Comparison of ENCODE assay signal across 8 cellular contexts in the genomic region with DNA sequence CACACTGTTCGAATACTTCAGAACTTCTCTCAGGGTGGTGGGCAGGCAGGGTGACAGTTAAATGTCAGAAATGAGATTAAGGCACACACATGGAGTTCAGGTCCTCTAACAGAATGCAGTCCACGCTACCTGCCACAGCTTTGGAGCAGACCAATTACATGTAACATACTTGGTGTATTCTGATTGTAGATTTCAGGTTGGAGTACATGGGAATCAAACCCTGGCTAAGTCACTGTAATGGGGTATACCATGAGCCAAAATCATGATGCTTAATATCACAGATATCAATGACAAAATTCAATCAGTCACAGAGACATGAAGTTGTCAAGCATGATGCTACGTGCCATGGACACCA. TPM values are rescaled to one million over a fixed set of nuclear protein-coding genes. Genes with fewer than 3 reads are reported as not detected.
A peak's percentile ranks its signal among the peaks of the same experiment; 100 is the strongest.
DNase-seq lines count a peak whose midpoint lies in the region; ATAC-seq and TF ChIP-seq lines count a peak whose summit lies in the region.
"Had no signal": no experiment of that assay in that cellular context is flagged by ENCODE, and none has a peak within 500 bp of the region (broad histone marks: within the 10 kb centered on the region; RNA-seq: fewer than 3 reads in every experiment).

No MANE protein-coding gene starts in this region.

- TF ChIP-seq CTCF in IMR-90 (conservative IDR thresholded peaks at IDR 0.05; ENCODE audit: low read depth, low read length) (no peak), chondrocyte (IDR thresholded peaks at IDR 0.05) (no peak), tibial nerve (IDR thresholded peaks at IDR 0.05) (no peak)

- WGBS in IMR-90 (ENCODE audit: extremely low coverage in 2 of 2, insufficient read length in 1 of 2), 2 experiments: no CpG with 5 or more reads among the region's 3 CpGs
- WGBS in tibial nerve, 2 donors: 76 to 78% methylated on average over 3 of the region's 3 CpGs

- H3K4me2 ChIP-seq in IMR-90 (ENCODE audit: low read depth, low read length): no peak overlapping the region

- no peaks in the 10 kb centered on the region for H4K20me1 ChIP-seq in IMR-90 (ENCODE audit: insufficient read depth, low read length)

- no peak overlapping the region for H3K18ac ChIP-seq in IMR-90 (ENCODE audit: low read depth, low read length)

- H3K9ac ChIP-seq in IMR-90 (ENCODE audit: low read depth, low read length): no peak overlapping the region
- peak overlapping the region in 1 of 2 donors; percentile 10 for H3K9ac ChIP-seq in mucosa of rectum (ENCODE audit: low read depth in 1 of 2, low read length in 2 of 2)

- H3K27me3 Mint-ChIP-seq in chondrocyte (ENCODE audit: low read depth): no peaks in the 10 kb centered on the region

- H2BK15ac ChIP-seq in IMR-90 (ENCODE audit: low read depth, low read length): peak overlapping the region; percentile 53; the same call in 1 of the 3 replicates

- POLR2A ChIA-PET in IMR-90 (lab: Charles Lee; ENCODE audit: unreplicated experiment): no interaction called here

- H3K4me1 ChIP-seq in IMR-90 (ENCODE audit: control insufficient read depth, insufficient read depth, low read length) (peaks cover 5% of the 10 kb centered on the region), mucosa of rectum (ENCODE audit: control insufficient read depth in 2 of 2, insufficient read depth in 2 of 2, low read length in 2 of 2) (peaks cover 4 to 5% of the 10 kb centered on the region in 2 donors), tibial nerve (peaks cover 0 to 29% (median 5%) of the 10 kb centered on the region in 4 donors)

- H3K4ac ChIP-seq in IMR-90 (ENCODE audit: low read depth, low read length): no peak overlapping the region

- H2AK9ac ChIP-seq in IMR-90 (replicated peaks; ENCODE audit: low read depth, low read length, poor library complexity): no peak overlapping the region

- CTCF ChIA-PET in IMR-90 (lab: Yijun Ruan, JAX): interaction anchor here (1.2 kb wide), 1 partner anchor 14 kb away, joined by 4 read pairs; no protein-coding TSS in a partner anchor

- 0 out of 2 replicates have a peak overlapping the region, but pooled peaks have one; percentile 25 for H3K14ac ChIP-seq in IMR-90 (replicated peaks; ENCODE audit: low read depth, low read length)

- no peak overlapping the region for H3K4me3 Mint-ChIP-seq in chondrocyte (ENCODE audit: unreplicated experiment)

- TF ChIP-seq POLR2A in IMR-90 (IDR thresholded peaks at IDR 0.05; ENCODE audit: low read depth, low read length) (no peak), tibial nerve (IDR thresholded peaks at IDR 0.05) (no peak)

- no peak overlapping the region for H3K23ac ChIP-seq in IMR-90 (ENCODE audit: low read depth, low read length)

- TF ChIP-seq EP300 in tibial nerve (IDR thresholded peaks at IDR 0.05): no peak

- in situ Hi-C loops in IMR-90 (cut with MboI; ENCODE audit: low sequenced_read_pairs): no loop called here

- ATAC-seq in IMR-90 (ENCODE audit: low read depth): no peak

- DNase-seq in IMR-90 (no peak), chondrocyte (ENCODE audit: low spot score) (no peak), tibial nerve (ENCODE audit: low spot score in 2 of 2) (no peak), dedifferentiated amniotic fluid mesenchymal stem cell (ENCODE audit: extremely low spot score) (no peak), NCI-H1417 treated with DMSO at 0.1 percent for 48 hours (lab: John Stamatoyannopoulos, UW) (no peak)
- DNase-seq in activated CD4-positive, alpha-beta T cell treated with anti-CD3 and anti-CD28 coated beads, Interleukin-2, amount 50 U/mL, for 4 hours: no peak
- DNase-seq: stimulated activated CD4-positive, alpha-beta T cell treated with anti-CD3 and anti-CD28 coated beads, Interleukin-2, amount 100 ng/mL, for 48 hours had no signal

- no peak overlapping the region for H4K5ac ChIP-seq in IMR-90 (ENCODE audit: low read depth, low read length)

- no TSS peak for BruUV-seq in IMR-90 (replicated peaks; lab: Mats Ljungman, UMichigan)

- peak overlapping the region; percentile 64 for H2AFZ ChIP-seq in IMR-90 (replicated peaks; ENCODE audit: low read length, poor library complexity)

- peak overlapping the region in 1 of 2 experiments; percentile 25; a peak in 1 of 4 replicates for H4K8ac ChIP-seq in IMR-90 (ENCODE audit: low read depth in 2 of 2, low read length in 2 of 2)

- no peak overlapping the region for H2BK120ac ChIP-seq in IMR-90 (ENCODE audit: low read depth, low read length)

- H3K9me1 ChIP-seq in IMR-90 (ENCODE audit: insufficient read depth, low read length): 0 out of 2 replicates have a peak, but pooled peaks cover 3% of the 10 kb centered on the region

- H2BK20ac ChIP-seq in IMR-90 (ENCODE audit: low read depth, low read length): no peak overlapping the region

- no peaks in the 10 kb centered on the region for H3K36me3 ChIP-seq in IMR-90 (ENCODE audit: control insufficient read depth, insufficient read depth, low read length)
- no peaks in the 10 kb centered on the region for H3K36me3 ChIP-seq in mucosa of rectum (ENCODE audit: control insufficient read depth in 2 of 2, insufficient read depth in 2 of 2, low read length in 2 of 2)
- H3K36me3 ChIP-seq in tibial nerve: no peaks in the 10 kb centered on the region

- H3K36me3 Mint-ChIP-seq in chondrocyte (ENCODE audit: low read depth): no peaks in the 10 kb centered on the region

- H3K9me3 Mint-ChIP-seq in chondrocyte (ENCODE audit: low read depth): no peaks in the 10 kb centered on the region

- no peak for TF ChIP-seq RAD21 in IMR-90 (IDR thresholded peaks at IDR 0.05; ENCODE audit: low read length)

- H3K79me1 ChIP-seq in IMR-90 (ENCODE audit: low read depth in 1 of 2, low read length in 2 of 2): 0 out of 4 replicates have a peak, but pooled peaks cover 0 to 4% of the 10 kb centered on the region in 2 experiments

- dilution Hi-C loops in IMR-90 (cut with HindIII; ENCODE audit: low sequenced_read_pairs, unreplicated experiment): no loop called here

- H3K4me1 Mint-ChIP-seq in chondrocyte (ENCODE audit: low read depth): peaks cover 35% of the 10 kb centered on the region

- intact Hi-C loops in IMR-90 (cut with micrococcal nuclease): loop anchor here (5.0 kb wide), 1 partner anchor 1197 kb away; no protein-coding TSS in a partner anchor

- H4K91ac ChIP-seq in IMR-90 (ENCODE audit: insufficient read depth, low read depth, low read length): no peak overlapping the region

- H3K9me3 ChIP-seq in IMR-90 (ENCODE audit: control insufficient read depth, insufficient read depth, low read length) (no peaks in the 10 kb centered on the region), mucosa of rectum (ENCODE audit: control insufficient read depth in 2 of 2, low read length in 2 of 2) (no peaks in the 10 kb centered on the region), tibial nerve (no peaks in the 10 kb centered on the region)

- no peaks in the 10 kb centered on the region for H3K27me3 ChIP-seq in IMR-90 (ENCODE audit: control insufficient read depth, insufficient read depth, low read length)
- no peaks in the 10 kb centered on the region for H3K27me3 ChIP-seq in mucosa of rectum (ENCODE audit: control insufficient read depth in 2 of 2, insufficient read depth in 2 of 2, low read length in 2 of 2)
- H3K27me3 ChIP-seq in tibial nerve: no peaks in the 10 kb centered on the region

- H2AK5ac ChIP-seq in IMR-90 (ENCODE audit: low read depth, low read length): no peak overlapping the region

- H3K27ac Mint-ChIP-seq in chondrocyte (ENCODE audit: unreplicated experiment): peak overlapping the region; percentile 71

- H2BK5ac ChIP-seq in IMR-90 (ENCODE audit: low read depth, low read length, poor library complexity, severe bottlenecking): no peak overlapping the region

- no peak overlapping the region for H3K27ac ChIP-seq in IMR-90 (ENCODE audit: insufficient read depth, low read length)
- peak overlapping the region; percentile 27 to 61 for H3K27ac ChIP-seq in mucosa of rectum (ENCODE audit: low read depth in 2 of 2, low read length in 2 of 2)
- peak overlapping the region in 3 of 4 donors; percentile 43 to 60 (median 56) for H3K27ac ChIP-seq in tibial nerve

- H3K56ac ChIP-seq in IMR-90 (ENCODE audit: extremely low read depth, insufficient read depth, low read length): no peak overlapping the region

- H3K4me3 ChIP-seq in IMR-90 (ENCODE audit: insufficient read depth, low read depth, low read length) (no peak overlapping the region), mucosa of rectum (ENCODE audit: low read length in 2 of 2) (no peak overlapping the region), tibial nerve (no peak overlapping the region)

TF ChIP-seq in IMR-90, 13 proteins besides CTCF, POLR2A, EP300 and RAD21 (continues in another document):
- TF ChIP-seq BHLHE40 (IDR thresholded peaks at IDR 0.05; ENCODE audit: low read depth, low read length): no peak
- no peak for TF ChIP-seq CHD1 (IDR thresholded peaks at IDR 0.05; ENCODE audit: low read depth, low read length)
- TF ChIP-seq, protein P1, sequence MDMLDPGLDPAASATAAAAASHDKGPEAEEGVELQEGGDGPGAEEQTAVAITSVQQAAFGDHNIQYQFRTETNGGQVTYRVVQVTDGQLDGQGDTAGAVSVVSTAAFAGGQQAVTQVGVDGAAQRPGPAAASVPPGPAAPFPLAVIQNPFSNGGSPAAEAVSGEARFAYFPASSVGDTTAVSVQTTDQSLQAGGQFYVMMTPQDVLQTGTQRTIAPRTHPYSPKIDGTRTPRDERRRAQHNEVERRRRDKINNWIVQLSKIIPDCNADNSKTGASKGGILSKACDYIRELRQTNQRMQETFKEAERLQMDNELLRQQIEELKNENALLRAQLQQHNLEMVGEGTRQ (IDR thresholded peaks at IDR 0.05; ENCODE audit: low read depth, low read length): no peak
- no peak for TF ChIP-seq RCOR1 (IDR thresholded peaks at IDR 0.05; ENCODE audit: insufficient replicate concordance, low read length)
- TF ChIP-seq, protein P2, sequence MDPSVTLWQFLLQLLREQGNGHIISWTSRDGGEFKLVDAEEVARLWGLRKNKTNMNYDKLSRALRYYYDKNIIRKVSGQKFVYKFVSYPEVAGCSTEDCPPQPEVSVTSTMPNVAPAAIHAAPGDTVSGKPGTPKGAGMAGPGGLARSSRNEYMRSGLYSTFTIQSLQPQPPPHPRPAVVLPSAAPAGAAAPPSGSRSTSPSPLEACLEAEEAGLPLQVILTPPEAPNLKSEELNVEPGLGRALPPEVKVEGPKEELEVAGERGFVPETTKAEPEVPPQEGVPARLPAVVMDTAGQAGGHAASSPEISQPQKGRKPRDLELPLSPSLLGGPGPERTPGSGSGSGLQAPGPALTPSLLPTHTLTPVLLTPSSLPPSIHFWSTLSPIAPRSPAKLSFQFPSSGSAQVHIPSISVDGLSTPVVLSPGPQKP (IDR thresholded peaks at IDR 0.05; ENCODE audit: borderline replicate concordance, low read depth, low read length): no peak
- TF ChIP-seq NFE2L2 (IDR thresholded peaks at IDR 0.05; ENCODE audit: low read depth, low read length): no peak
- no peak for TF ChIP-seq MAZ (IDR thresholded peaks at IDR 0.05; ENCODE audit: borderline replicate concordance, low read depth, low read length)
- TF ChIP-seq FOS (IDR thresholded peaks at IDR 0.05; ENCODE audit: low read depth, low read length): no peak

RNA-seq across cellular contexts. Expression of a gene that starts 48.9 kb away (rescaled TPM):
- 6.8 and 9.4 TPM in 2 replicates for total RNA-seq in IMR-90 (2012; rRNA removed)
- 1.4 and 1.5 TPM in 2 replicates for polyA plus RNA-seq in IMR-90 (2012; rRNA removed)
- 0.88 and 0.95 TPM in 2 replicates for polyA plus RNA-seq in IMR-90 (2012; cell fraction: cytosol; rRNA removed)
- 0.86 and 1.2 TPM in 2 replicates for polyA plus RNA-seq in IMR-90 (2012; cell fraction: nucleus; rRNA removed; ENCODE audit: low replicate concordance)
- 25.4 to 35.7 TPM (median 29.6 TPM) in 3 replicates for total RNA-seq in chondrocyte
- total RNA-seq in tibial nerve: 10 to 100 TPM; 16.5 to 40.8 (median 29.1) TPM
